ENCODE assay signal across 8 cellular contexts in genomic region chr14:73829526-73830431, GRCh38. TPM values are rescaled to one million over a fixed set of nuclear protein-coding genes. Genes with fewer than 3 reads are reported as not detected.
A peak's percentile ranks its signal among the peaks of the same experiment; 100 is the strongest.
DNase-seq lines count a peak whose midpoint lies in the region; ATAC-seq and TF ChIP-seq lines count a peak whose summit lies in the region.

No MANE protein-coding gene starts in this region.

- TF ChIP-seq POLR2A in sigmoid colon (IDR thresholded peaks at IDR 0.05), result no peak

- H3K4me3 ChIP-seq in lung (no peak overlapping the region), sigmoid colon (no peak overlapping the region)

- H3K9me3 ChIP-seq in lung (ENCODE audit: control insufficient read depth in 2 of 2, insufficient read depth in 1 of 2, low read length in 1 of 2), result no peaks in the 10 kb centered on the region
- no peaks in the 10 kb centered on the region for H3K9me3 ChIP-seq in sigmoid colon

- TF ChIP-seq CTCF in lung (IDR thresholded peaks at IDR 0.05; ENCODE audit: control extremely low read depth, extremely low read depth), result no peak
- TF ChIP-seq CTCF in sigmoid colon (IDR thresholded peaks at IDR 0.05), result no peak

- no peaks in the 10 kb centered on the region for H3K27me3 ChIP-seq in lung (ENCODE audit: control insufficient read depth, insufficient read depth)
- H3K27me3 ChIP-seq in sigmoid colon, result no peaks in the 10 kb centered on the region

- intact Hi-C loops in sigmoid colon (cut with DNase I), result loop anchor here (10.0 kb wide), 1 partner anchor 185 kb away; the partner anchor contains the start of gene DNAL1

- peak; percentile 50 to 66 for DNase-seq in activated CD4-positive, alpha-beta T cell treated with anti-CD3 and anti-CD28 coated beads, Interleukin-2, amount 50 U/mL, for 48 hours
- DNase-seq in lung (ENCODE audit: low spot score) (peak; percentile 43), Ammon's horn (ENCODE audit: low spot score) (no peak), sigmoid colon (no peak), SHP77 (lab: John Stamatoyannopoulos, UW) (no peak)

- WGBS in lung, 2 donors, result 68 to 72% methylated on average over 9 of the region's 9 CpGs
- 78 to 86% methylated on average over 9 of the region's 9 CpGs for WGBS in sigmoid colon, 2 donors

- H3K27ac ChIP-seq in lung (ENCODE audit: low read depth in 1 of 2, low read length in 1 of 2), result peak overlapping the region in 1 of 2 donors; percentile 28
- H3K27ac ChIP-seq in sigmoid colon, result no peak overlapping the region

- ATAC-seq in GM18867 (IDR thresholded peaks at IDR 0.05; ENCODE audit: unreplicated experiment) (peak; percentile 66), HG03280 (IDR thresholded peaks at IDR 0.05; ENCODE audit: unreplicated experiment) (peak; percentile 61), lung (ENCODE audit: insufficient read depth, low FRiP score) (peak; percentile 48), HG02588 (IDR thresholded peaks at IDR 0.05; ENCODE audit: unreplicated experiment) (no peak)

- no peaks in the 10 kb centered on the region for H3K36me3 ChIP-seq in lung (ENCODE audit: control insufficient read depth in 2 of 2, insufficient read depth in 2 of 2, low read length in 2 of 2)
- no peaks in the 10 kb centered on the region for H3K36me3 ChIP-seq in sigmoid colon

- no peak for TF ChIP-seq EP300 in sigmoid colon (IDR thresholded peaks at IDR 0.05)

- no peaks in the 10 kb centered on the region for H3K4me1 ChIP-seq in lung (ENCODE audit: control insufficient read depth in 2 of 2, insufficient read depth in 2 of 2, low read length in 2 of 2)
- peaks cover 0 to 23% (median 16%) of the 10 kb centered on the region in 4 donors for H3K4me1 ChIP-seq in sigmoid colon

RNA-seq across cellular contexts. Expression of gene PTGR2, which starts 21.9 kb away (rescaled TPM):
- total RNA-seq in lung (10 to 100 TPM; 10.3 to 13.9 TPM), sigmoid colon (10 to 100 TPM in 1 of 4 donors, 1 to 10 TPM in 3; 5.0 to 11.4 (median 6.3) TPM)
- polyA plus RNA-seq in lung (1 to 10 TPM; 5.7 to 8.8 TPM), sigmoid colon (1 to 10 TPM; 6.4 to 9.0 (median 6.6) TPM)

RNA-seq across cellular contexts. Expression of gene ZNF410, which starts 56.9 kb away (rescaled TPM):
- total RNA-seq in lung, result 10 to 100 TPM; 39.2 to 76.1 TPM
- polyA plus RNA-seq in lung, result 10 to 100 TPM; 31.5 to 31.6 TPM
- 10 to 100 TPM; 45.1 to 67.8 (median 53.8) TPM for total RNA-seq in sigmoid colon
- 10 to 100 TPM; 33.3 to 37.8 (median 35.4) TPM for polyA plus RNA-seq in sigmoid colon

Comparison
In these comparisons a context has a peak if more than half of its experiments do, and no peak if none do; other contexts are left out.
1. DNase-seq: peak in activated CD4-positive, alpha-beta T cell treated with anti-CD3 and anti-CD28 coated beads, Interleukin-2, amount 50 U/mL, for 48 hours (2 of 2) and lung (single experiment); none in Ammon's horn (single experiment), sigmoid colon (single experiment) and SHP77 (0 of 2).